ENCODE assay signal across 8 cellular contexts in genomic region chr4:140252742-140253555, GRCh38.
DNase-seq lines count a peak whose midpoint lies in the region; ATAC-seq and TF ChIP-seq lines count a peak whose summit lies in the region.

No MANE protein-coding gene starts in this region.

- CTCF ChIA-PET in naive thymus-derived CD4-positive, alpha-beta T cell (lab: Charles Lee), result interaction anchor here (0.6 to 6.5 kb wide), 17 partner anchors 10 to 797 kb away, joined by 3 to 70 read pairs (median 5); no protein-coding TSS in a partner anchor

- no peaks in the 10 kb centered on the region for H3K9me3 ChIP-seq in naive thymus-derived CD4-positive, alpha-beta T cell (ENCODE audit: control insufficient read depth in 2 of 3, low read length in 3 of 3)

- POLR2A ChIA-PET in naive thymus-derived CD4-positive, alpha-beta T cell (lab: Charles Lee), result interaction anchor here (1.4 kb wide), 2 partner anchors 11 to 102 kb away, joined by 3 read pairs; no protein-coding TSS in a partner anchor

- TF ChIP-seq CTCF in AG10803 (conservative IDR thresholded peaks at IDR 0.05; ENCODE audit: low read length), result peak; percentile 65
- peak; percentile 56 for TF ChIP-seq CTCF in fibroblast of mammary gland (conservative IDR thresholded peaks at IDR 0.05; ENCODE audit: control insufficient read depth, insufficient read depth, low read depth, low read length)

- no peaks in the 10 kb centered on the region for H3K9me3 Mint-ChIP-seq in activated T-helper 2 cell treated with anti-CD3 and anti-CD28 coated beads, Interferon-gamma antibody, Interleukin-2, Interleukin-4, amounts not matched to agents 10 μg/mL and 5 μg/mL and 100 μg/mL, durations not matched to agents 14 hours and 24 hours and 36 hours
- H3K9me3 Mint-ChIP-seq in naive thymus-derived CD4-positive, alpha-beta T cell, result no peaks in the 10 kb centered on the region
- no peaks in the 10 kb centered on the region for H3K9me3 Mint-ChIP-seq in stimulated activated naive CD8-positive, alpha-beta T cell treated with anti-CD3 and anti-CD28 coated beads, Interleukin-15, Interleukin-2, amounts not matched to agents 100 ng/mL and 50 ng/mL, for 24 hours

- H3K27ac ChIP-seq in naive thymus-derived CD4-positive, alpha-beta T cell (ENCODE audit: low read depth, low read length), result peak overlapping the region; percentile 29

- H3K4me3 Mint-ChIP-seq in activated T-helper 2 cell treated with anti-CD3 and anti-CD28 coated beads, Interferon-gamma antibody, Interleukin-2, Interleukin-4, amounts not matched to agents 10 μg/mL and 5 μg/mL and 100 μg/mL, durations not matched to agents 14 hours and 24 hours and 36 hours (ENCODE audit: low read depth), result peak overlapping the region; percentile 68
- peak overlapping the region; percentile 42 to 85 (median 80) for H3K4me3 Mint-ChIP-seq in naive thymus-derived CD4-positive, alpha-beta T cell
- peak overlapping the region; percentile 18 for H3K4me3 Mint-ChIP-seq in stimulated activated naive CD8-positive, alpha-beta T cell treated with anti-CD3 and anti-CD28 coated beads, Interleukin-15, Interleukin-2, amounts not matched to agents 100 ng/mL and 50 ng/mL, for 24 hours

- peaks cover 17% of the 10 kb centered on the region for H3K27me3 Mint-ChIP-seq in activated T-helper 2 cell treated with anti-CD3 and anti-CD28 coated beads, Interferon-gamma antibody, Interleukin-2, Interleukin-4, amounts not matched to agents 10 μg/mL and 5 μg/mL and 100 μg/mL, durations not matched to agents 14 hours and 24 hours and 36 hours (ENCODE audit: low read depth)
- H3K27me3 Mint-ChIP-seq in naive thymus-derived CD4-positive, alpha-beta T cell, result peaks cover 0 to 19% (median 3%) of the 10 kb centered on the region in 5 donors
- H3K27me3 Mint-ChIP-seq in stimulated activated naive CD8-positive, alpha-beta T cell treated with anti-CD3 and anti-CD28 coated beads, Interleukin-15, Interleukin-2, amounts not matched to agents 100 ng/mL and 50 ng/mL, for 24 hours, result peaks cover 16% of the 10 kb centered on the region

- ATAC-seq in GM19351 (IDR thresholded peaks at IDR 0.05; ENCODE audit: unreplicated experiment), result peak; percentile 63
- ATAC-seq in naive thymus-derived CD4-positive, alpha-beta T cell, result peak; percentile 78

- H3K27ac Mint-ChIP-seq in activated T-helper 2 cell treated with anti-CD3 and anti-CD28 coated beads, Interferon-gamma antibody, Interleukin-2, Interleukin-4, amounts not matched to agents 10 μg/mL and 5 μg/mL and 100 μg/mL, durations not matched to agents 14 hours and 24 hours and 36 hours, result peak overlapping the region; percentile 56
- peak overlapping the region in 2 of 9 donors; percentile 30 to 33 for H3K27ac Mint-ChIP-seq in naive thymus-derived CD4-positive, alpha-beta T cell
- peak overlapping the region; percentile 0 for H3K27ac Mint-ChIP-seq in stimulated activated naive CD8-positive, alpha-beta T cell treated with anti-CD3 and anti-CD28 coated beads, Interleukin-15, Interleukin-2, amounts not matched to agents 100 ng/mL and 50 ng/mL, for 24 hours

- peak overlapping the region; percentile 63 for H3K4me3 ChIP-seq in AG10803 (ENCODE audit: low read length)
- H3K4me3 ChIP-seq in fibroblast of mammary gland (ENCODE audit: control insufficient read depth, low read depth, low read length), result peak overlapping the region; percentile 44
- H3K4me3 ChIP-seq in naive thymus-derived CD4-positive, alpha-beta T cell (ENCODE audit: low read length), result peak overlapping the region; percentile 44

- no peaks in the 10 kb centered on the region for H3K4me1 ChIP-seq in naive thymus-derived CD4-positive, alpha-beta T cell (ENCODE audit: control insufficient read depth in 2 of 2, insufficient read depth in 2 of 2, low read length in 2 of 2)

- peaks cover 0 to 7% of the 10 kb centered on the region in 2 donors for H3K27me3 ChIP-seq in naive thymus-derived CD4-positive, alpha-beta T cell (ENCODE audit: control insufficient read depth in 2 of 2, insufficient read depth in 2 of 2, low read length in 2 of 2)

- intact Hi-C loops in activated T-helper 2 cell treated with anti-CD3 and anti-CD28 coated beads, Interferon-gamma antibody, Interleukin-2, Interleukin-4, amounts not matched to agents 10 μg/mL and 5 μg/mL and 100 μg/mL, durations not matched to agents 14 hours and 24 hours and 36 hours (cut with micrococcal nuclease), result loop anchor here (1.0 to 5.0 kb wide), 7 partner anchors 99 to 596 kb away; partner anchors contain the start of genes MAML3 and SCOC
- intact Hi-C loops in naive thymus-derived CD4-positive, alpha-beta T cell (cut with micrococcal nuclease), result loop anchor here (1.0 to 10.0 kb wide), 12 partner anchors 99 to 650 kb away; partner anchors contain the start of genes MAML3 (in 2 of the 2), ELMOD2 (in 1 of the 2) and SCOC (in 1 of the 2)

- peaks cover 36% of the 10 kb centered on the region for H3K4me1 Mint-ChIP-seq in activated T-helper 2 cell treated with anti-CD3 and anti-CD28 coated beads, Interferon-gamma antibody, Interleukin-2, Interleukin-4, amounts not matched to agents 10 μg/mL and 5 μg/mL and 100 μg/mL, durations not matched to agents 14 hours and 24 hours and 36 hours (ENCODE audit: low read depth)
- H3K4me1 Mint-ChIP-seq in naive thymus-derived CD4-positive, alpha-beta T cell, result peaks cover 2 to 31% (median 11%) of the 10 kb centered on the region in 7 donors
- peaks cover 30% of the 10 kb centered on the region for H3K4me1 Mint-ChIP-seq in stimulated activated naive CD8-positive, alpha-beta T cell treated with anti-CD3 and anti-CD28 coated beads, Interleukin-15, Interleukin-2, amounts not matched to agents 100 ng/mL and 50 ng/mL, for 24 hours (ENCODE audit: low read depth)

- H3K36me3 ChIP-seq in naive thymus-derived CD4-positive, alpha-beta T cell (ENCODE audit: control insufficient read depth in 2 of 3, insufficient read depth in 3 of 3, low read length in 3 of 3), result no peaks in the 10 kb centered on the region

- no peaks in the 10 kb centered on the region for H3K36me3 Mint-ChIP-seq in activated T-helper 2 cell treated with anti-CD3 and anti-CD28 coated beads, Interferon-gamma antibody, Interleukin-2, Interleukin-4, amounts not matched to agents 10 μg/mL and 5 μg/mL and 100 μg/mL, durations not matched to agents 14 hours and 24 hours and 36 hours (ENCODE audit: low read depth)
- no peaks in the 10 kb centered on the region for H3K36me3 Mint-ChIP-seq in naive thymus-derived CD4-positive, alpha-beta T cell
- no peaks in the 10 kb centered on the region for H3K36me3 Mint-ChIP-seq in stimulated activated naive CD8-positive, alpha-beta T cell treated with anti-CD3 and anti-CD28 coated beads, Interleukin-15, Interleukin-2, amounts not matched to agents 100 ng/mL and 50 ng/mL, for 24 hours (ENCODE audit: low read depth)

- DNase-seq in AG10803 (ENCODE audit: low read depth) (peak; percentile 71), HuH-7 (ENCODE audit: low spot score) (peak; percentile 71), fibroblast of mammary gland (ENCODE audit: low read depth) (peak; percentile 72)
- DNase-seq in activated T-helper 2 cell treated with anti-CD3 and anti-CD28 coated beads, Interferon-gamma antibody, Interleukin-2, Interleukin-4, amounts not matched to agents 10 μg/mL and 5 μg/mL and 100 μg/mL, durations not matched to agents 14 hours and 24 hours and 36 hours (ENCODE audit: low spot score), result peak; percentile 39
- DNase-seq in naive thymus-derived CD4-positive, alpha-beta T cell, result peak; percentile 29 to 78 (median 60)

TF ChIP-seq in PFSK-1, 5 proteins besides CTCF, POLR2A, EP300 and RAD21:
- TF ChIP-seq TAF1 (IDR thresholded peaks at IDR 0.05; ENCODE audit: borderline replicate concordance, insufficient read depth, low read length) (no peak), FOXP2 (optimal IDR thresholded peaks at IDR 0.05; ENCODE audit: borderline replicate concordance, extremely low read depth, extremely low read length, insufficient read depth) (peak; percentile 60)

Comparison
In these comparisons a context has a peak if more than half of its experiments do, and no peak if none do; other contexts are left out.
1. Peak in every context shown above with its lines: DNase-seq, ATAC-seq, H3K4me3 ChIP-seq and H3K27ac ChIP-seq.
2. H3K4me3 Mint-ChIP-seq: peak in every context shown above with its lines; median percentile 80 in naive thymus-derived CD4-positive, alpha-beta T cell; 68 in activated T-helper 2 cell treated with anti-CD3 and anti-CD28 coated beads, Interferon-gamma antibody, Interleukin-2, Interleukin-4, amounts not matched to agents 10 μg/mL and 5 μg/mL and 100 μg/mL, durations not matched to agents 14 hours and 24 hours and 36 hours; 18 in stimulated activated naive CD8-positive, alpha-beta T cell treated with anti-CD3 and anti-CD28 coated beads, Interleukin-15, Interleukin-2, amounts not matched to agents 100 ng/mL and 50 ng/mL, for 24 hours.